9 cellular contexts compared by ENCODE assay signal in genomic region chr2:205776139-205776538, GRCh38.
DNase-seq lines count a peak whose midpoint lies in the region; ATAC-seq, FAIRE-seq and TF ChIP-seq lines count a peak whose summit lies in the region.
"Had no signal": no experiment of that assay in that cellular context is flagged by ENCODE, and none has a peak within 500 bp of the region (broad histone marks: within the 10 kb centered on the region; RNA-seq: fewer than 3 reads in every experiment).

No MANE protein-coding gene starts in this region.

- no peak overlapping the region for H3K4me2 ChIP-seq in K562 (ENCODE audit: insufficient read depth, low read length)

- TF ChIP-seq CTCF in K562 (IDR thresholded peaks at IDR 0.05 in 2 of 3, conservative IDR thresholded peaks at IDR 0.05 in 1 of 3; ENCODE audit: insufficient read depth in 2 of 3, low read depth in 1 of 3, low read length in 3 of 3): peak; percentile 62 to 73 (median 65)
- peak; percentile 54 to 63 (median 57) for TF ChIP-seq CTCF in transverse colon (IDR thresholded peaks at IDR 0.05)

- no peak overlapping the region for H2AFZ ChIP-seq in K562 (ENCODE audit: low read depth, low read length)

- H3K4me1 ChIP-seq in K562 (replicated peaks in 1 of 2; ENCODE audit: control insufficient read depth in 2 of 2, insufficient read depth in 2 of 2, low read length in 2 of 2) (peaks cover 0 to 3% of the 10 kb centered on the region in 2 experiments; a peak in 1 of 5 replicates), transverse colon (peaks cover 2 to 22% (median 12%) of the 10 kb centered on the region in 4 donors)

- in situ Hi-C loops in K562 (cut with MboI): no loop called here
- in situ Hi-C loops in transverse colon (cut with MboI; ENCODE audit: low pct_ligation_motif_present in 1 of 4, low pct_unique_long_range_greater_than_20kb in 1 of 4, low sequenced_read_pairs in 3 of 4): loop anchor here in 3 of 4 donors (10.0 kb wide), 2 partner anchors 109 to 149 kb away; no protein-coding TSS in a partner anchor

- no peak for TF ChIP-seq POLR2A in K562 (conservative IDR thresholded peaks at IDR 0.05)
- no peak for TF ChIP-seq POLR2A in transverse colon (IDR thresholded peaks at IDR 0.05)

- FAIRE-seq in GM19239 (lab: Jason Lieb, UNC): no peak
- FAIRE-seq in K562 (lab: Jason Lieb, UNC): no peak

- no peaks in the 10 kb centered on the region for H3K9me1 ChIP-seq in K562 (ENCODE audit: control insufficient read depth, insufficient read depth, low read length)

- no TSS peak for BruUV-seq in K562 (replicated peaks; lab: Mats Ljungman, UMichigan)

- H4K20me1 ChIP-seq in K562 (replicated peaks; ENCODE audit: control insufficient read depth, insufficient read depth, low read length): no peaks in the 10 kb centered on the region

- H3K27me3 ChIP-seq in K562 (ENCODE audit: control insufficient read depth in 2 of 2, insufficient read depth in 2 of 2, low read length in 2 of 2) (peaks cover 0 to 4% of the 10 kb centered on the region in 2 experiments; a peak in 1 of 5 replicates), transverse colon (no peaks in the 10 kb centered on the region)

- H3K79me2 ChIP-seq in K562 (ENCODE audit: control insufficient read depth, insufficient read depth, low read length): no peaks in the 10 kb centered on the region

- TF ChIP-seq RAD21 in K562 (CRISPR knock-in tag; conservative IDR thresholded peaks at IDR 0.05 in 1 of 2, IDR thresholded peaks at IDR 0.05 in 1 of 2): peak; percentile 54 to 64

- no peak overlapping the region for H3K27ac ChIP-seq in K562 (ENCODE audit: extremely low read depth, low read depth, low read length)
- H3K27ac ChIP-seq in transverse colon: peak overlapping the region; percentile 19 to 86 (median 66)

- CTCF ChIA-PET in K562 (lab: Yijun Ruan, JAX; ENCODE audit: low intra/inter-chr PET ratio): interaction anchor here (1.5 kb wide), 1 partner anchor 150 kb away, joined by 6 read pairs; no protein-coding TSS in a partner anchor

- TF ChIP-seq EP300 in K562 (IDR thresholded peaks at IDR 0.05; ENCODE audit: low read length) (no peak), transverse colon (IDR thresholded peaks at IDR 0.05; ENCODE audit: low read depth) (no peak)

- 17% methylated on average over 15 of the region's 19 CpGs for WGBS in K562 (ENCODE audit: insufficient coverage, low coverage, missing lambda C conversion rate)
- 78% methylated on average over 19 of the region's 19 CpGs; no CpG with 5 or more reads in 1 of the 2 donors for WGBS in transverse colon (ENCODE audit: low coverage in 1 of 2), 2 donors

- no peaks in the 10 kb centered on the region for H3K9me3 ChIP-seq in K562 (replicated peaks; ENCODE audit: control insufficient read depth, insufficient read depth, low read depth, low read length)
- no peaks in the 10 kb centered on the region for H3K9me3 ChIP-seq in transverse colon

- DNase-seq in COLO829 (ENCODE audit: low spot score) (peak; percentile 16), GM19239 (ENCODE audit: insufficient read length, low spot score) (peak; percentile 21), NAMALWA (ENCODE audit: low spot score) (peak; percentile 57), K562 (ENCODE audit: extremely low read depth in 1 of 4, low spot score in 3 of 4) (peak; percentile 45 to 71 (median 61)), left kidney (ENCODE audit: low read depth, low spot score) (peak; percentile 73), transverse colon (peak; percentile 58)
- no peak for DNase-seq in central memory CD4-positive, alpha-beta T cell

- H3K4me3 ChIP-seq in K562 (no peak overlapping the region), transverse colon (no peak overlapping the region)

- intact Hi-C loops in K562 (cut with micrococcal nuclease) (loop anchor here (1.0 to 2.0 kb wide), 3 partner anchors 109 to 172 kb away; no protein-coding TSS in a partner anchor), transverse colon (cut with DNase I; ENCODE audit: low total_unique reads) (no loop called here)

- POLR2A ChIA-PET in K562 (lab: Yijun Ruan, JAX): no interaction called here

- peak; percentile 95 for ATAC-seq in K562
- no peak for ATAC-seq in GM19452 (IDR thresholded peaks at IDR 0.05; ENCODE audit: unreplicated experiment)
- ATAC-seq: naive thymus-derived CD4-positive, alpha-beta T cell had no signal

- H3K36me3 ChIP-seq in K562 (ENCODE audit: control insufficient read depth, insufficient read depth, low read length): no peaks in the 10 kb centered on the region
- H3K36me3 ChIP-seq in transverse colon: no peaks in the 10 kb centered on the region

- no peak overlapping the region for H3K9ac ChIP-seq in K562 (ENCODE audit: insufficient read depth in 1 of 2, low read depth in 2 of 2, low read length in 2 of 2)

TF ChIP-seq in K562, 482 proteins besides CTCF, POLR2A, EP300 and RAD21:
- TF ChIP-seq CEBPB (tag; IDR thresholded peaks at IDR 0.05) (peak; percentile 64), HBP1 (CRISPR knock-in tag; IDR thresholded peaks at IDR 0.05) (no peak), IRF9 (tag; IDR thresholded peaks at IDR 0.05) (0 out of 2 replicates have a peak, but pooled peaks have one; percentile 25), SMAD4 (CRISPR knock-in tag; conservative IDR thresholded peaks at IDR 0.05) (no peak), CEBPG (CRISPR knock-in tag; IDR thresholded peaks at IDR 0.05) (no peak), CEBPG (tag; conservative IDR thresholded peaks at IDR 0.05 in 1 of 2, IDR thresholded peaks at IDR 0.05 in 1 of 2) (0 out of 4 replicates have a peak, but pooled peaks of 1 of the 2 experiments have one; percentile 22), SMC3 (conservative IDR thresholded peaks at IDR 0.05; ENCODE audit: insufficient read depth, low read depth, low read length) (peak; percentile 68), TRIM28 (IDR thresholded peaks at IDR 0.05) (no peak)
TF ChIP-seq in K562: peak in this region for 4.
